In genomic region chr4:157127571-157127970, GRCh38 we compare ENCODE assay signal across 27 cellular contexts. TPM values are rescaled to one million over a fixed set of nuclear protein-coding genes. Genes with fewer than 3 reads are reported as not detected.
"Had no signal": no experiment of that assay in that cellular context is flagged by ENCODE, and none has a peak within 500 bp of the region (broad histone marks: within the 10 kb centered on the region; RNA-seq: fewer than 3 reads in every experiment).

No MANE protein-coding gene starts in this region.

- H3K27me3 ChIP-seq: esophagus squamous epithelium, heart right ventricle, left lung, neutrophil, right atrium auricular region, stomach, thyroid gland had no signal

- H3K79me2 ChIP-seq: parathyroid adenoma had no signal

- H2AFZ ChIP-seq: parathyroid adenoma had no signal

- H3K36me3 Mint-ChIP-seq: naive B cell; natural killer cell treated with Interleukin-12 subunit alpha and Interleukin-12 subunit beta and Interleukin-15 and Interleukin-18, amount 100 ng/mL, for 72 hours; stimulated activated effector memory CD8-positive, alpha-beta T cell treated with anti-CD3 and anti-CD28 coated beads, Interleukin-12 subunit alpha, Interleukin-12 subunit beta, amount 100 ng/mL, for 72 hours had no signal

- H3K4me1 Mint-ChIP-seq: naive B cell; stimulated activated effector memory CD8-positive, alpha-beta T cell treated with anti-CD3 and anti-CD28 coated beads, Interleukin-12 subunit alpha, Interleukin-12 subunit beta, amount 100 ng/mL, for 72 hours had no signal

- H3K4me3 Mint-ChIP-seq: naive B cell; natural killer cell treated with Interleukin-12 subunit alpha and Interleukin-12 subunit beta and Interleukin-15 and Interleukin-18, amount 100 ng/mL, for 72 hours; neural crest cell; stimulated activated effector memory CD8-positive, alpha-beta T cell treated with anti-CD3 and anti-CD28 coated beads, Interleukin-12 subunit alpha, Interleukin-12 subunit beta, amount 100 ng/mL, for 72 hours; type B pancreatic cell had no signal

- ATAC-seq: heart right ventricle; left lung; mucosa of descending colon; natural killer cell treated with Interleukin-12 subunit alpha and Interleukin-12 subunit beta and Interleukin-15 and Interleukin-18, amount 100 ng/mL, for 72 hours; sciatic nerve; stimulated activated effector memory CD8-positive, alpha-beta T cell treated with anti-CD3 and anti-CD28 coated beads, Interleukin-12 subunit alpha, Interleukin-12 subunit beta, amount 100 ng/mL, for 72 hours had no signal

- H3K9me3 ChIP-seq: esophagus squamous epithelium, left lung, mucosa of descending colon, neutrophil, prostate gland, right atrium auricular region, stomach, thyroid gland had no signal

- H3K36me3 ChIP-seq: esophagus squamous epithelium, heart right ventricle, left lung, neutrophil, prostate gland, right atrium auricular region, stomach, thyroid gland had no signal

- H3K27ac Mint-ChIP-seq: naive B cell; natural killer cell treated with Interleukin-12 subunit alpha and Interleukin-12 subunit beta and Interleukin-15 and Interleukin-18, amount 100 ng/mL, for 72 hours; stimulated activated effector memory CD8-positive, alpha-beta T cell treated with anti-CD3 and anti-CD28 coated beads, Interleukin-12 subunit alpha, Interleukin-12 subunit beta, amount 100 ng/mL, for 72 hours; type B pancreatic cell had no signal

- H3K27ac ChIP-seq: coronary artery, esophagus squamous epithelium, heart right ventricle, left lung, neutrophil, parathyroid adenoma, prostate gland, right atrium auricular region, stomach, thyroid gland had no signal

- H3K4me3 ChIP-seq: coronary artery, esophagus squamous epithelium, heart right ventricle, left lung, mucosa of descending colon, prostate gland, right atrium auricular region, stomach, thyroid gland had no signal

- H3K4me1 ChIP-seq: esophagus squamous epithelium, heart right ventricle, left lung, parathyroid adenoma, prostate gland, right atrium auricular region, stomach, thyroid gland had no signal

- H3K9me3 Mint-ChIP-seq: neural crest cell, type B pancreatic cell had no signal

- H3K9ac ChIP-seq: parathyroid adenoma had no signal

- H3K27me3 Mint-ChIP-seq: naive B cell; natural killer cell treated with Interleukin-12 subunit alpha and Interleukin-12 subunit beta and Interleukin-15 and Interleukin-18, amount 100 ng/mL, for 72 hours; type B pancreatic cell had no signal

- DNase-seq: dermis blood vessel endothelial cell; effector memory CD4-positive, alpha-beta T cell; erythroblast; esophagus squamous epithelium; foreskin melanocyte; glutamatergic neuron; heart right ventricle; hippocampal formation; kidney; left lung; mucosa of descending colon; naive B cell; stimulated activated CD4-positive, alpha-beta T cell treated with anti-CD3 and anti-CD28 coated beads, Interleukin-2, amount 100 ng/mL, for 24 hours; stimulated activated CD4-positive, alpha-beta T cell treated with anti-CD3 and anti-CD28 coated beads, Interleukin-4, amount 100 ng/mL, for 24 hours; stimulated activated naive CD4-positive, alpha-beta T cell treated with Interleukin-2 at 50 U/mL for 16 hours; stomach; thyroid gland had no signal

RNA-seq across cellular contexts. Expression of gene GLRB, which starts 51.6 kb away (rescaled TPM):
- total RNA-seq: natural killer cell treated with Interleukin-12 subunit alpha and Interleukin-12 subunit beta and Interleukin-15 and Interleukin-18, amount 100 ng/mL, for 72 hours had no signal
